ENCODE assay signal across 7 cellular contexts in genomic region chr5:82976887-82977286, GRCh38.
DNase-seq lines count a peak whose midpoint lies in the region; ATAC-seq, FAIRE-seq and TF ChIP-seq lines count a peak whose summit lies in the region.
"Not testable (repeated sequence)": the region's sequence is repeated elsewhere in the genome, so short reads cannot be mapped to it uniquely, and the experiment has no call there.

No MANE protein-coding gene starts in this region.

- H3K4me3 ChIP-seq in AG10803 (ENCODE audit: low read length); cardiac fibroblast (replicated peaks in 1 of 2; ENCODE audit: low read depth in 2 of 2, low read length in 2 of 2); foreskin fibroblast (ENCODE audit: low read depth in 1 of 2, low read length in 2 of 2); trophoblast cell (ENCODE audit: low read depth, low read length): not testable (repeated sequence)
- H3K4me3 ChIP-seq in HCT116 (replicated peaks in 1 of 2; ENCODE audit: low read depth in 1 of 2, low read length in 2 of 2): peak overlapping the region in 1 of 2 experiments; percentile 8; a peak in 1 of 4 replicates

- H3K4ac ChIP-seq in trophoblast cell (ENCODE audit: low read depth, low read length): not testable (repeated sequence)

- H2BK12ac ChIP-seq in trophoblast cell (ENCODE audit: low read length): not testable (repeated sequence)

- H3K14ac ChIP-seq in trophoblast cell (ENCODE audit: low read length): not testable (repeated sequence)

- H3K27ac ChIP-seq in HCT116 (ENCODE audit: low read depth, low read length) (peak overlapping the region; percentile 96), trophoblast cell (ENCODE audit: low read depth, low read length) (peak overlapping the region; percentile 64)

- TF ChIP-seq RAD21 in HCT116 (IDR thresholded peaks at IDR 0.05; ENCODE audit: low read depth): not testable (repeated sequence)

- not testable (repeated sequence) for H3K9me2 ChIP-seq in HCT116 (ENCODE audit: insufficient read depth)

- FAIRE-seq in RCC 7860 (lab: Jason Lieb, UNC): peak; percentile 55

- H3K36me3 ChIP-seq in HCT116 (ENCODE audit: control insufficient read depth in 1 of 2, insufficient read depth in 2 of 2, low read length in 2 of 2): not testable (repeated sequence)
- peaks cover 7 to 10% of the 10 kb centered on the region in 2 experiments for H3K36me3 ChIP-seq in trophoblast cell (ENCODE audit: control insufficient read depth in 1 of 2, insufficient read depth in 2 of 2, low read length in 2 of 2)

- H3K23ac ChIP-seq in trophoblast cell (ENCODE audit: low read length): not testable (repeated sequence)

- H3K79me2 ChIP-seq in HCT116 (ENCODE audit: insufficient read depth, low read length): peaks cover 34% of the 10 kb centered on the region
- not testable (repeated sequence) for H3K79me2 ChIP-seq in trophoblast cell (ENCODE audit: control insufficient read depth, insufficient read depth, low read length, poor library complexity)

- ATAC-seq in HCT116: peak; percentile 24; the same call in 1 of the 2 replicates

- not testable (repeated sequence) for TF ChIP-seq CTCF in AG10803 (conservative IDR thresholded peaks at IDR 0.05; ENCODE audit: low read length); HCT116 (IDR thresholded peaks at IDR 0.05 in 2 of 3, conservative IDR thresholded peaks at IDR 0.05 in 1 of 3; ENCODE audit: borderline replicate concordance in 1 of 3, insufficient read depth in 1 of 3, low read depth in 2 of 3, low read length in 2 of 3); cardiac fibroblast (IDR thresholded peaks at IDR 0.05; ENCODE audit: low read depth, low read length); foreskin fibroblast (IDR thresholded peaks at IDR 0.05; ENCODE audit: low read depth, low read length)

- not testable (repeated sequence) for H2AFZ ChIP-seq in HCT116 (ENCODE audit: low read depth, low read length, poor library complexity, severe bottlenecking); trophoblast cell (ENCODE audit: insufficient read depth, low read length, poor library complexity)

- H3K4me2 ChIP-seq in HCT116 (ENCODE audit: low read length): peak overlapping the region; percentile 53
- H3K4me2 ChIP-seq in trophoblast cell (ENCODE audit: low read length): not testable (repeated sequence)

- intact Hi-C loops in HCT116 (cut with micrococcal nuclease): loop anchor here (2.0 to 5.0 kb wide), 4 partner anchors 100 to 620 kb away; partner anchors contain the start of genes TMEM167A and XRCC4

- not testable (repeated sequence) for H4K12ac ChIP-seq in trophoblast cell (ENCODE audit: low read depth, low read length)

- TF ChIP-seq POLR2A in HCT116 (IDR thresholded peaks at IDR 0.05; ENCODE audit: borderline replicate concordance, extremely low read depth, insufficient read depth, insufficient read length): not testable (repeated sequence)

- not testable (repeated sequence) for H2BK5ac ChIP-seq in trophoblast cell (ENCODE audit: low read depth, low read length, poor library complexity)

- CTCF ChIA-PET in HCT116 (lab: Charles Lee): not testable (repeated sequence)

- H4K20me1 ChIP-seq in HCT116 (ENCODE audit: insufficient read depth): not testable (repeated sequence)

- H4K8ac ChIP-seq in trophoblast cell (ENCODE audit: low read depth, low read length): not testable (repeated sequence)

- not testable (repeated sequence) for H3K9me3 ChIP-seq in HCT116 (ENCODE audit: control insufficient read depth in 1 of 2, insufficient read depth in 1 of 2, low read depth in 1 of 2, low read length in 2 of 2)
- peaks cover 14% of the 10 kb centered on the region for H3K9me3 ChIP-seq in trophoblast cell (ENCODE audit: insufficient read depth, low read depth, low read length)

- H3K27me3 ChIP-seq in HCT116 (ENCODE audit: insufficient read depth, low read length); trophoblast cell (ENCODE audit: insufficient read depth, low read length): not testable (repeated sequence)

- H3K4me1 ChIP-seq in HCT116 (ENCODE audit: control insufficient read depth in 1 of 2, insufficient read depth in 2 of 2, low read length in 2 of 2): peaks cover 24 to 74% of the 10 kb centered on the region in 2 experiments
- H3K4me1 ChIP-seq in trophoblast cell (ENCODE audit: control insufficient read depth in 1 of 2, insufficient read depth in 2 of 2, low read length in 2 of 2): not testable (repeated sequence)

- H2AK5ac ChIP-seq in trophoblast cell (ENCODE audit: low read length): not testable (repeated sequence)

- peak overlapping the region; percentile 56 for H3K9ac ChIP-seq in HCT116 (ENCODE audit: low read length)
- H3K9ac ChIP-seq in trophoblast cell (ENCODE audit: low read length): not testable (repeated sequence)

- not testable (repeated sequence) for H3K79me1 ChIP-seq in trophoblast cell (ENCODE audit: low read length)

- DNase-seq in AG10803 (ENCODE audit: low read depth) (peak; percentile 51), ELR (ENCODE audit: low read depth) (peak; percentile 44), RCC 7860 (ENCODE audit: low spot score) (peak; percentile 81), cardiac fibroblast (ENCODE audit: low read depth in 2 of 2) (peak; percentile 5 to 7), foreskin fibroblast (peak; percentile 15 to 24), trophoblast cell (peak; percentile 75 to 91)
- not testable (repeated sequence) for DNase-seq in HCT116 (ENCODE audit: low read depth, low spot score)

- not testable (repeated sequence) for H2BK120ac ChIP-seq in trophoblast cell (ENCODE audit: insufficient read depth, low read length, poor library complexity)

- not testable (repeated sequence) for H3K18ac ChIP-seq in trophoblast cell (ENCODE audit: low read length)

- RAD21 ChIA-PET in HCT116 (lab: Charles Lee; ENCODE audit: low non-redundant PET in 1 of 2, low total read pairs in 2 of 2, uncharacterized antibody in 2 of 2, unreplicated experiment in 2 of 2): not testable (repeated sequence)

- POLR2A ChIA-PET in HCT116 (lab: Charles Lee): interaction anchor here (1.0 to 1.2 kb wide), 2 partner anchors 9 to 100 kb away, joined by 3 to 4 read pairs; partner anchors contain the start of genes TMEM167A and XRCC4

- not testable (repeated sequence) for BruUV-seq in HCT116 (replicated peaks; lab: Mats Ljungman, UMichigan)

- H4K91ac ChIP-seq in trophoblast cell (ENCODE audit: low read depth, low read length): not testable (repeated sequence)

TF ChIP-seq in HCT116, 20 proteins besides CTCF, POLR2A, EP300 and RAD21:
- TF ChIP-seq TCF7L2 (IDR thresholded peaks at IDR 0.05; ENCODE audit: borderline replicate concordance, extremely low read depth, insufficient read depth, insufficient read length): peak; percentile 19
